In genomic region chrX:115183980-115184379, GRCh38 we compare ENCODE assay signal across 20 cellular contexts. TPM values are rescaled to one million over a fixed set of nuclear protein-coding genes. Genes with fewer than 3 reads are reported as not detected.
A peak's percentile ranks its signal among the peaks of the same experiment; 100 is the strongest.
DNase-seq lines count a peak whose midpoint lies in the region; ATAC-seq, FAIRE-seq and TF ChIP-seq lines count a peak whose summit lies in the region.
"Had no signal": no experiment of that assay in that cellular context is flagged by ENCODE, and none has a peak within 500 bp of the region (broad histone marks: within the 10 kb centered on the region; RNA-seq: fewer than 3 reads in every experiment).

No MANE protein-coding gene starts in this region.

- no peak overlapping the region for H3K27ac Mint-ChIP-seq in HFFc6
- H3K27ac Mint-ChIP-seq: CD8-positive, alpha-beta T cell had no signal

- H3K4me1 Mint-ChIP-seq in HFFc6 (ENCODE audit: low read depth), result peaks cover 22% of the 10 kb centered on the region
- H3K4me1 Mint-ChIP-seq in activated T-cell treated with anti-CD3 and anti-CD28 coated beads, Interleukin-2, amount 50 U/mL, for 4 hours (ENCODE audit: low read depth), result no peaks in the 10 kb centered on the region

- peak; percentile 50 for FAIRE-seq in kidney (lab: Jason Lieb, UNC)
- FAIRE-seq: D721Med had no signal

- H3K4me1 ChIP-seq in kidney (ENCODE audit: control insufficient read depth in 1 of 2, insufficient read depth in 1 of 2, low read depth in 1 of 2, low read length in 2 of 2), result no peaks in the 10 kb centered on the region
- H3K4me1 ChIP-seq: BE2C, SJSA1 had no signal

- no peaks in the 10 kb centered on the region for H3K9me3 ChIP-seq in kidney (ENCODE audit: control insufficient read depth in 1 of 2, low read length in 2 of 2)
- H3K9me3 ChIP-seq: BE2C, SJSA1 had no signal

- intact Hi-C loops in kidney (cut with DNase I), result no loop called here

- H3K36me3 ChIP-seq in kidney (ENCODE audit: control insufficient read depth in 1 of 2, insufficient read depth in 2 of 2, low read length in 2 of 2), result no peaks in the 10 kb centered on the region
- H3K36me3 ChIP-seq: BE2C, SJSA1 had no signal

- H3K36me3 Mint-ChIP-seq in HFFc6 (ENCODE audit: low read depth), result no peaks in the 10 kb centered on the region
- no peaks in the 10 kb centered on the region for H3K36me3 Mint-ChIP-seq in activated T-cell treated with anti-CD3 and anti-CD28 coated beads, Interleukin-2, amount 50 U/mL, for 4 hours (ENCODE audit: insufficient read depth)
- H3K36me3 Mint-ChIP-seq: CD8-positive, alpha-beta T cell had no signal

- DNase-seq in AG10803 (ENCODE audit: low read depth) (peak; percentile 29), HFFc6 (peak; percentile 27), choroid plexus epithelial cell (ENCODE audit: low read depth) (peak; percentile 4), kidney (no peak), hepatic stellate cell (ENCODE audit: low spot score) (no peak)
- no peak for DNase-seq in activated T-cell treated with anti-CD3 and anti-CD28 coated beads, Interleukin-2, amount 50 U/mL, for 4 hours
- DNase-seq: BE2C; CD8-positive, alpha-beta T cell; DMS79 treated with DMSO at 0.1 percent for 48 hours; H7; NCI-H1048; NCI-H1694; NCI-H69; NK-92 treated with Interleukin-12 subunit alpha and Interleukin-12 subunit beta, amount 100 ng/mL, for 24 hours; OCI-M1 had no signal

- TF ChIP-seq CTCF in AG10803 (conservative IDR thresholded peaks at IDR 0.05; ENCODE audit: low read length) (no peak), HFFc6 (IDR thresholded peaks at IDR 0.05) (no peak), choroid plexus epithelial cell (conservative IDR thresholded peaks at IDR 0.05; ENCODE audit: low read depth, low read length) (no peak), kidney (IDR thresholded peaks at IDR 0.05; ENCODE audit: borderline replicate concordance, extremely low read depth, insufficient read depth) (no peak)

- no peak overlapping the region for H3K27ac ChIP-seq in kidney (ENCODE audit: low read depth in 2 of 2, low read length in 2 of 2)
- H3K27ac ChIP-seq: SJSA1 had no signal

- H3K4me3 Mint-ChIP-seq in HFFc6, result no peak overlapping the region
- H3K4me3 Mint-ChIP-seq in activated T-cell treated with anti-CD3 and anti-CD28 coated beads, Interleukin-2, amount 50 U/mL, for 4 hours, result no peak overlapping the region
- H3K4me3 Mint-ChIP-seq: CD8-positive, alpha-beta T cell had no signal

- no peaks in the 10 kb centered on the region for H3K27me3 Mint-ChIP-seq in HFFc6 (ENCODE audit: insufficient read depth)
- no peaks in the 10 kb centered on the region for H3K27me3 Mint-ChIP-seq in activated T-cell treated with anti-CD3 and anti-CD28 coated beads, Interleukin-2, amount 50 U/mL, for 4 hours (ENCODE audit: low read depth)

- H3K4me3 ChIP-seq in AG10803 (ENCODE audit: low read length) (no peak overlapping the region), choroid plexus epithelial cell (ENCODE audit: low read depth, low read length) (no peak overlapping the region), kidney (ENCODE audit: low read length in 2 of 2) (no peak overlapping the region)
- H3K4me3 ChIP-seq: SJSA1 had no signal

- no peak for ATAC-seq in HG03342 (IDR thresholded peaks at IDR 0.05; ENCODE audit: unreplicated experiment)
- ATAC-seq in activated T-cell treated with anti-CD3 and anti-CD28 coated beads, Interleukin-2, amount 50 U/mL, for 4 hours, result no peak
- ATAC-seq: CD8-positive, alpha-beta T cell had no signal

- H3K9me3 Mint-ChIP-seq in HFFc6, result peaks cover 1% of the 10 kb centered on the region; the same call in 1 of the 2 replicates
- H3K9me3 Mint-ChIP-seq in activated T-cell treated with anti-CD3 and anti-CD28 coated beads, Interleukin-2, amount 50 U/mL, for 4 hours, result peaks cover 2% of the 10 kb centered on the region

- no peak overlapping the region for H3K9ac ChIP-seq in kidney (ENCODE audit: low read length in 2 of 2)

RNA-seq across cellular contexts. Expression of gene RBMXL3, which starts 5.2 kb away (rescaled TPM):
- total RNA-seq in HFFc6 (2021; fragmentation: NEBNext Ultra II Directional; extraction: Animal tissue kit (Norgen Biotek cat#: 25700)), result not detected
- not detected for total RNA-seq in kidney
- polyA plus RNA-seq in kidney (ENCODE audit: insufficient read depth, low read depth, low replicate concordance), result not detected
- not detected for total RNA-seq in activated T-cell treated with anti-CD3 and anti-CD28 coated beads, Interleukin-2, amount 50 U/mL, for 4 hours
- total RNA-seq: A673; CD8-positive, alpha-beta T cell; H7; HT-29; SJSA1 had no signal

RNA-seq across cellular contexts. Expression of gene LRCH2, which starts 49.9 kb away (rescaled TPM):
- 1 to 10 TPM; 5.7 to 8.9 (median 7.0) TPM for total RNA-seq in HFFc6 (2021; fragmentation: NEBNext Ultra II Directional; extraction: Animal tissue kit (Norgen Biotek cat#: 25700))
- total RNA-seq in kidney, result 2.4 TPM
- polyA plus RNA-seq in kidney (ENCODE audit: insufficient read depth, low read depth, low replicate concordance), result 0.86 TPM
- under 1 TPM in 1 of 3 donors, not detected in 2; 0.03 TPM for total RNA-seq in activated T-cell treated with anti-CD3 and anti-CD28 coated beads, Interleukin-2, amount 50 U/mL, for 4 hours
- total RNA-seq: CD8-positive, alpha-beta T cell; HT-29 had no signal

Comparison
In these comparisons a context has a peak if more than half of its experiments do, and no peak if none do; other contexts are left out.
1. DNase-seq: peak in AG10803 (single experiment), HFFc6 (single experiment) and choroid plexus epithelial cell (single experiment); none in kidney (single experiment), hepatic stellate cell (single experiment) and activated T-cell treated with anti-CD3 and anti-CD28 coated beads, Interleukin-2, amount 50 U/mL, for 4 hours (single experiment).